Comparison of ENCODE assay signal across 8 cellular contexts in genomic region chr2:181106789-181107418, GRCh38.
DNase-seq lines count a peak whose midpoint lies in the region; ATAC-seq and TF ChIP-seq lines count a peak whose summit lies in the region.

No MANE protein-coding gene starts in this region.

- H3K36me3 Mint-ChIP-seq in CD8-positive, alpha-beta T cell, result peaks cover 3% of the 10 kb centered on the region

- H3K27me3 ChIP-seq in CD8-positive, alpha-beta T cell (ENCODE audit: insufficient read depth, low read length), result no peaks in the 10 kb centered on the region

- H3K9me3 Mint-ChIP-seq in CD8-positive, alpha-beta T cell, result no peaks in the 10 kb centered on the region

- peaks cover 33% of the 10 kb centered on the region for H3K4me1 ChIP-seq in CD8-positive, alpha-beta T cell (ENCODE audit: insufficient read depth, low read length)

- TF ChIP-seq CTCF in CD8-positive, alpha-beta T cell (IDR thresholded peaks at IDR 0.05), result no peak

- peaks cover 50% of the 10 kb centered on the region for H3K4me1 Mint-ChIP-seq in CD8-positive, alpha-beta T cell (ENCODE audit: low read depth)

- H3K4me3 Mint-ChIP-seq in CD8-positive, alpha-beta T cell, result no peak overlapping the region

- POLR2A ChIA-PET in CD8-positive, alpha-beta T cell (lab: Charles Lee), result interaction anchor here (1.2 to 1.4 kb wide), 3 partner anchors 197 to 351 kb away, joined by 3 to 4 read pairs (median 4); partner anchors contain the start of gene ITGA4

- H3K27ac Mint-ChIP-seq in CD8-positive, alpha-beta T cell, result peak overlapping the region; percentile 90

- intact Hi-C loops in CD8-positive, alpha-beta T cell (cut with DNase I, micrococcal nuclease), result loop anchor here in 1 of 2 experiments (1.0 to 5.0 kb wide), 2 partner anchors 15 to 170 kb away; no protein-coding TSS in a partner anchor

- no peaks in the 10 kb centered on the region for H3K9me3 ChIP-seq in CD8-positive, alpha-beta T cell (ENCODE audit: low read length)

- ATAC-seq in CD8-positive, alpha-beta T cell, result peak; percentile 81
- ATAC-seq in GM19395 (IDR thresholded peaks at IDR 0.05; ENCODE audit: unreplicated experiment), result peak; percentile 99
- ATAC-seq in HG03280 (IDR thresholded peaks at IDR 0.05; ENCODE audit: unreplicated experiment), result peak; percentile 97
- peak; percentile 89 for ATAC-seq in SK-N-SH treated with all-trans-retinoic acid at 6 μM for 48 hours

- no peaks in the 10 kb centered on the region for H3K36me3 ChIP-seq in CD8-positive, alpha-beta T cell (ENCODE audit: insufficient read depth, low read length)

- H3K27ac ChIP-seq in CD8-positive, alpha-beta T cell (ENCODE audit: low read depth, low read length), result no peak overlapping the region

- CTCF ChIA-PET in CD8-positive, alpha-beta T cell (lab: Charles Lee), result interaction anchor here (3.3 kb wide), 1 partner anchor 608 kb away, joined by 17 read pairs; no protein-coding TSS in a partner anchor

- no peak for DNase-seq in CD8-positive, alpha-beta T cell
- DNase-seq in hepatic stellate cell (ENCODE audit: low spot score) (peak; percentile 38), NCI-H2171 (lab: John Stamatoyannopoulos, UW) (no peak), NCI-H345 (lab: John Stamatoyannopoulos, UW) (no peak)
- no peak for DNase-seq in stimulated activated naive CD4-positive, alpha-beta T cell (lab: John Stamatoyannopoulos, UW)

- no peaks in the 10 kb centered on the region for H3K27me3 Mint-ChIP-seq in CD8-positive, alpha-beta T cell (ENCODE audit: low read depth)

- no peak overlapping the region for H3K4me3 ChIP-seq in CD8-positive, alpha-beta T cell (ENCODE audit: low read depth, low read length)

TF ChIP-seq in SK-N-SH treated with all-trans-retinoic acid at 6 μM for 48 hours, 23 proteins besides CTCF, POLR2A, EP300 and RAD21:
- no peak for TF ChIP-seq PATZ1 (CRISPR knock-in tag; IDR thresholded peaks at IDR 0.05; ENCODE audit: borderline replicate concordance)
- no peak for TF ChIP-seq GLIS3 (CRISPR knock-in tag; IDR thresholded peaks at IDR 0.05)
- TF ChIP-seq ZFP3 (CRISPR knock-in tag; IDR thresholded peaks at IDR 0.05), result 0 out of 2 replicates have a peak, but pooled peaks have one; percentile 43
- peak; percentile 5 for TF ChIP-seq ISL1 (CRISPR knock-in tag; IDR thresholded peaks at IDR 0.05)
- peak; percentile 50; the same call in 1 of the 2 replicates for TF ChIP-seq ZC3H10 (CRISPR knock-in tag; IDR thresholded peaks at IDR 0.05)
- TF ChIP-seq ESRRG (CRISPR knock-in tag; IDR thresholded peaks at IDR 0.05), result no peak
- TF ChIP-seq ARNTL (CRISPR knock-in tag; IDR thresholded peaks at IDR 0.05; ENCODE audit: borderline replicate concordance, low read depth), result no peak
TF ChIP-seq in SK-N-SH treated with all-trans-retinoic acid at 6 μM for 48 hours: peak in this region for 3.
